Comparison of ENCODE assay signal across 1 cellular context in the genomic region with DNA sequence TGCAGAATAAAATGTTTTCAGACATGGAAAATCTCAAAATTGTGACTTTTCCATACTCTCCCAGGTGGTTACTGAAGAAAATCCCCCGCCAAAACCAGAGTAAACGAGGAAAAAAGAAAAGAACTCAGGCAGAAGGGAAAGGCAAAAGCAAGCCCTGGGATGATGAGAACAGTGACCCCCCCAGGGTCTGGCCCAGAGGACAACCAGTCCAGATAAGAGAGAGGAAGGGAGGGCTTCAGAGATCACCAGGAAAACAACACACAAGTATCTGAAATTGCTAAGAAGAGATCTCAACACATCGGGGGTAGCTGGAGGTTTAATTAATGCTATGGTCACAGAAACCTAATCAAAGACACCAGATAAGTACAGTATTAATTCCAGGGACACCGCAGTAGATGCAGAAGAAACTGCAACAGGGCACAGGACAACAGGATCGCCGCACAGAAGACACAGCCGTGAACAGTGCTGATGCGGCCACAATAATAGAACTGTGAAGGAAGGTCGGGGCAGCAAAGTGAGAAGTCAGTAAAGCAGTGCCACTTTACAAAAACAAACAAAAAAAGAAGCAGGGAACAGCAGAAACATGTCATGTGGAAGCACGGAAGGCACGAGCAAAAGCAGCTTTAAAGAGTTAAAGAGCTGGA.
TF ChIP-seq lines count a peak whose summit lies in the region.

No MANE protein-coding gene starts in this region.

TF ChIP-seq in GM23338, 12 proteins besides CTCF, POLR2A, EP300 and RAD21 (continued from another document):
- TF ChIP-seq, protein P1, sequence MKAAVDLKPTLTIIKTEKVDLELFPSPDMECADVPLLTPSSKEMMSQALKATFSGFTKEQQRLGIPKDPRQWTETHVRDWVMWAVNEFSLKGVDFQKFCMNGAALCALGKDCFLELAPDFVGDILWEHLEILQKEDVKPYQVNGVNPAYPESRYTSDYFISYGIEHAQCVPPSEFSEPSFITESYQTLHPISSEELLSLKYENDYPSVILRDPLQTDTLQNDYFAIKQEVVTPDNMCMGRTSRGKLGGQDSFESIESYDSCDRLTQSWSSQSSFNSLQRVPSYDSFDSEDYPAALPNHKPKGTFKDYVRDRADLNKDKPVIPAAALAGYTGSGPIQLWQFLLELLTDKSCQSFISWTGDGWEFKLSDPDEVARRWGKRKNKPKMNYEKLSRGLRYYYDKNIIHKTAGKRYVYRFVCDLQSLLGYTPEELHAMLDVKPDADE (IDR thresholded peaks at IDR 0.05): no peak
